In genomic region chr22:38051900-38052862, GRCh38 we compare ENCODE assay signal across 1 cellular context.
A peak's percentile ranks its signal among the peaks of the same experiment; 100 is the strongest.
TF ChIP-seq lines count a peak whose summit lies in the region.

No MANE protein-coding gene starts in this region.

TF ChIP-seq in K562, 482 proteins besides CTCF, POLR2A, EP300 and RAD21 (continued from another document and continues in another):
- TF ChIP-seq CEBPZ (IDR thresholded peaks at IDR 0.05; ENCODE audit: borderline replicate concordance, low read depth, low read length) (no peak), SP2 (IDR thresholded peaks at IDR 0.05; ENCODE audit: extremely low read depth, low read depth, low read length, poor library complexity, severe bottlenecking) (no peak), PRPF4 (IDR thresholded peaks at IDR 0.05; ENCODE audit: insufficient read depth, low read depth, low read length, poor library complexity, severe bottlenecking) (no peak), CC2D1A (IDR thresholded peaks at IDR 0.05) (no peak), ZBTB12 (CRISPR knock-in tag; IDR thresholded peaks at IDR 0.05) (no peak), RB1 (IDR thresholded peaks at IDR 0.05; ENCODE audit: low read depth) (peak; percentile 64; the same call in 1 of the 2 replicates), ZNF445 (CRISPR knock-in tag; IDR thresholded peaks at IDR 0.05; ENCODE audit: low read depth) (no peak), ATF7 (IDR thresholded peaks at IDR 0.05) (no peak), SETDB1 (IDR thresholded peaks at IDR 0.05; ENCODE audit: low read length) (no peak), ZNF324 (CRISPR knock-in tag; IDR thresholded peaks at IDR 0.05) (no peak), ZNF174 (CRISPR knock-in tag; IDR thresholded peaks at IDR 0.05) (no peak), SMC3 (conservative IDR thresholded peaks at IDR 0.05; ENCODE audit: insufficient read depth, low read depth, low read length) (peak; percentile 80), FOXA1 (IDR thresholded peaks at IDR 0.05; ENCODE audit: borderline replicate concordance) (no peak), C11orf30 (IDR thresholded peaks at IDR 0.05; ENCODE audit: low read depth) (peak; percentile 63), BDP1 (IDR thresholded peaks at IDR 0.05; ENCODE audit: insufficient read depth, insufficient read length) (no peak), ZNF280B (CRISPR knock-in tag; IDR thresholded peaks at IDR 0.05) (no peak), GTF2E2 (tag; IDR thresholded peaks at IDR 0.05) (no peak), ZFP1 (CRISPR knock-in tag; IDR thresholded peaks at IDR 0.05) (no peak), HDAC8 (tag; IDR thresholded peaks at IDR 0.05) (no peak), LCOR (CRISPR knock-in tag; IDR thresholded peaks at IDR 0.05) (no peak), ELF2 (CRISPR knock-in tag; IDR thresholded peaks at IDR 0.05) (no peak), IRF1 (CRISPR knock-in tag; IDR thresholded peaks at IDR 0.05; ENCODE audit: borderline replicate concordance) (no peak), CREB1 (IDR thresholded peaks at IDR 0.05) (no peak), CREB1 (CRISPR knock-in tag; IDR thresholded peaks at IDR 0.05) (no peak), KDM4B (IDR thresholded peaks at IDR 0.05; ENCODE audit: borderline replicate concordance in 2 of 2, low read depth in 1 of 2) (no peak), WHSC1 (IDR thresholded peaks at IDR 0.05; ENCODE audit: low read length) (no peak), ZNF830 (CRISPR knock-in tag; IDR thresholded peaks at IDR 0.05) (no peak), SMARCA4 (IDR thresholded peaks at IDR 0.05) (no peak), NUFIP1 (IDR thresholded peaks at IDR 0.05; ENCODE audit: partially characterized antibody) (no peak), CHD2 (IDR thresholded peaks at IDR 0.05; ENCODE audit: low read depth, low read length) (no peak)
- TF ChIP-seq, protein P1, sequence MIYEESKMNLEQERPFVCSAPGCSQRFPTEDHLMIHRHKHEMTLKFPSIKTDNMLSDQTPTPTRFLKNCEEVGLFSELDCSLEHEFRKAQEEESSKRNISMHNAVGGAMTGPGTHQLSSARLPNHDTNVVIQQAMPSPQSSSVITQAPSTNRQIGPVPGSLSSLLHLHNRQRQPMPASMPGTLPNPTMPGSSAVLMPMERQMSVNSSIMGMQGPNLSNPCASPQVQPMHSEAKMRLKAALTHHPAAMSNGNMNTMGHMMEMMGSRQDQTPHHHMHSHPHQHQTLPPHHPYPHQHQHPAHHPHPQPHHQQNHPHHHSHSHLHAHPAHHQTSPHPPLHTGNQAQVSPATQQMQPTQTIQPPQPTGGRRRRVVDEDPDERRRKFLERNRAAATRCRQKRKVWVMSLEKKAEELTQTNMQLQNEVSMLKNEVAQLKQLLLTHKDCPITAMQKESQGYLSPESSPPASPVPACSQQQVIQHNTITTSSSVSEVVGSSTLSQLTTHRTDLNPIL (CRISPR knock-in tag; IDR thresholded peaks at IDR 0.05), result no peak
- TF ChIP-seq, protein P2, sequence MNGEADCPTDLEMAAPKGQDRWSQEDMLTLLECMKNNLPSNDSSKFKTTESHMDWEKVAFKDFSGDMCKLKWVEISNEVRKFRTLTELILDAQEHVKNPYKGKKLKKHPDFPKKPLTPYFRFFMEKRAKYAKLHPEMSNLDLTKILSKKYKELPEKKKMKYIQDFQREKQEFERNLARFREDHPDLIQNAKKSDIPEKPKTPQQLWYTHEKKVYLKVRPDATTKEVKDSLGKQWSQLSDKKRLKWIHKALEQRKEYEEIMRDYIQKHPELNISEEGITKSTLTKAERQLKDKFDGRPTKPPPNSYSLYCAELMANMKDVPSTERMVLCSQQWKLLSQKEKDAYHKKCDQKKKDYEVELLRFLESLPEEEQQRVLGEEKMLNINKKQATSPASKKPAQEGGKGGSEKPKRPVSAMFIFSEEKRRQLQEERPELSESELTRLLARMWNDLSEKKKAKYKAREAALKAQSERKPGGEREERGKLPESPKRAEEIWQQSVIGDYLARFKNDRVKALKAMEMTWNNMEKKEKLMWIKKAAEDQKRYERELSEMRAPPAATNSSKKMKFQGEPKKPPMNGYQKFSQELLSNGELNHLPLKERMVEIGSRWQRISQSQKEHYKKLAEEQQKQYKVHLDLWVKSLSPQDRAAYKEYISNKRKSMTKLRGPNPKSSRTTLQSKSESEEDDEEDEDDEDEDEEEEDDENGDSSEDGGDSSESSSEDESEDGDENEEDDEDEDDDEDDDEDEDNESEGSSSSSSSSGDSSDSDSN (IDR thresholded peaks at IDR 0.05; ENCODE audit: borderline replicate concordance in 1 of 2, low read depth in 2 of 2, low read length in 2 of 2), result no peak
- TF ChIP-seq, protein P3, sequence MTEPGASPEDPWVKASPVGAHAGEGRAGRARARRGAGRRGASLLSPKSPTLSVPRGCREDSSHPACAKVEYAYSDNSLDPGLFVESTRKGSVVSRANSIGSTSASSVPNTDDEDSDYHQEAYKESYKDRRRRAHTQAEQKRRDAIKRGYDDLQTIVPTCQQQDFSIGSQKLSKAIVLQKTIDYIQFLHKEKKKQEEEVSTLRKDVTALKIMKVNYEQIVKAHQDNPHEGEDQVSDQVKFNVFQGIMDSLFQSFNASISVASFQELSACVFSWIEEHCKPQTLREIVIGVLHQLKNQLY (CRISPR knock-in tag; conservative IDR thresholded peaks at IDR 0.05), result no peak
- TF ChIP-seq, protein P4, sequence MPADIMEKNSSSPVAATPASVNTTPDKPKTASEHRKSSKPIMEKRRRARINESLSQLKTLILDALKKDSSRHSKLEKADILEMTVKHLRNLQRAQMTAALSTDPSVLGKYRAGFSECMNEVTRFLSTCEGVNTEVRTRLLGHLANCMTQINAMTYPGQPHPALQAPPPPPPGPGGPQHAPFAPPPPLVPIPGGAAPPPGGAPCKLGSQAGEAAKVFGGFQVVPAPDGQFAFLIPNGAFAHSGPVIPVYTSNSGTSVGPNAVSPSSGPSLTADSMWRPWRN (IDR thresholded peaks at IDR 0.05; ENCODE audit: low read depth), result no peak
- TF ChIP-seq, protein P5, sequence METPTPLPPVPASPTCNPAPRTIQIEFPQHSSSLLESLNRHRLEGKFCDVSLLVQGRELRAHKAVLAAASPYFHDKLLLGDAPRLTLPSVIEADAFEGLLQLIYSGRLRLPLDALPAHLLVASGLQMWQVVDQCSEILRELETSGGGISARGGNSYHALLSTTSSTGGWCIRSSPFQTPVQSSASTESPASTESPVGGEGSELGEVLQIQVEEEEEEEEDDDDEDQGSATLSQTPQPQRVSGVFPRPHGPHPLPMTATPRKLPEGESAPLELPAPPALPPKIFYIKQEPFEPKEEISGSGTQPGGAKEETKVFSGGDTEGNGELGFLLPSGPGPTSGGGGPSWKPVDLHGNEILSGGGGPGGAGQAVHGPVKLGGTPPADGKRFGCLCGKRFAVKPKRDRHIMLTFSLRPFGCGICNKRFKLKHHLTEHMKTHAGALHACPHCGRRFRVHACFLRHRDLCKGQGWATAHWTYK (CRISPR knock-in tag; IDR thresholded peaks at IDR 0.05), result no peak
- TF ChIP-seq, protein P6, sequence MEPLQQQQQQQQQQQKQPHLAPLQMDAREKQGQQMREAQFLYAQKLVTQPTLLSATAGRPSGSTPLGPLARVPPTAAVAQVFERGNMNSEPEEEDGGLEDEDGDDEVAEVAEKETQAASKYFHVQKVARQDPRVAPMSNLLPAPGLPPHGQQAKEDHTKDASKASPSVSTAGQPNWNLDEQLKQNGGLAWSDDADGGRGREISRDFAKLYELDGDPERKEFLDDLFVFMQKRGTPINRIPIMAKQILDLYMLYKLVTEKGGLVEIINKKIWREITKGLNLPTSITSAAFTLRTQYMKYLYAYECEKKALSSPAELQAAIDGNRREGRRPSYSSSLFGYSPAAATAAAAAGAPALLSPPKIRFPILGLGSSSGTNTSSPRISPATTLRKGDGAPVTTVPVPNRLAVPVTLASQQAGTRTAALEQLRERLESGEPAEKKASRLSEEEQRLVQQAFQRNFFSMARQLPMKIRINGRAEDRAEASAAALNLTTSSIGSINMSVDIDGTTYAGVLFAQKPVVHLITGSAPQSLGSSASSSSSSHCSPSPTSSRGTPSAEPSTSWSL (CRISPR knock-in tag; IDR thresholded peaks at IDR 0.05; ENCODE audit: borderline replicate concordance), result no peak
- TF ChIP-seq, protein P7, sequence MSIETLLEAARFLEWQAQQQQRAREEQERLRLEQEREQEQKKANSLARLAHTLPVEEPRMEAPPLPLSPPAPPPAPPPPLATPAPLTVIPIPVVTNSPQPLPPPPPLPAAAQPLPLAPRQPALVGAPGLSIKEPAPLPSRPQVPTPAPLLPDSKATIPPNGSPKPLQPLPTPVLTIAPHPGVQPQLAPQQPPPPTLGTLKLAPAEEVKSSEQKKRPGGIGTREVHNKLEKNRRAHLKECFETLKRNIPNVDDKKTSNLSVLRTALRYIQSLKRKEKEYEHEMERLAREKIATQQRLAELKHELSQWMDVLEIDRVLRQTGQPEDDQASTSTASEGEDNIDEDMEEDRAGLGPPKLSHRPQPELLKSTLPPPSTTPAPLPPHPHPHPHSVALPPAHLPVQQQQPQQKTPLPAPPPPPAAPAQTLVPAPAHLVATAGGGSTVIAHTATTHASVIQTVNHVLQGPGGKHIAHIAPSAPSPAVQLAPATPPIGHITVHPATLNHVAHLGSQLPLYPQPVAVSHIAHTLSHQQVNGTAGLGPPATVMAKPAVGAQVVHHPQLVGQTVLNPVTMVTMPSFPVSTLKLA (conservative IDR thresholded peaks at IDR 0.05), result peak; percentile 44 to 69; a peak in 3 of 4 replicates
- TF ChIP-seq, protein P8, sequence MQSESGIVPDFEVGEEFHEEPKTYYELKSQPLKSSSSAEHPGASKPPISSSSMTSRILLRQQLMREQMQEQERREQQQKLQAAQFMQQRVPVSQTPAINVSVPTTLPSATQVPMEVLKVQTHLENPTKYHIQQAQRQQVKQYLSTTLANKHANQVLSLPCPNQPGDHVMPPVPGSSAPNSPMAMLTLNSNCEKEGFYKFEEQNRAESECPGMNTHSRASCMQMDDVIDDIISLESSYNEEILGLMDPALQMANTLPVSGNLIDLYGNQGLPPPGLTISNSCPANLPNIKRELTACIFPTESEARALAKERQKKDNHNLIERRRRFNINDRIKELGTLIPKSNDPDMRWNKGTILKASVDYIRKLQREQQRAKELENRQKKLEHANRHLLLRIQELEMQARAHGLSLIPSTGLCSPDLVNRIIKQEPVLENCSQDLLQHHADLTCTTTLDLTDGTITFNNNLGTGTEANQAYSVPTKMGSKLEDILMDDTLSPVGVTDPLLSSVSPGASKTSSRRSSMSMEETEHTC (IDR thresholded peaks at IDR 0.05), result no peak
- TF ChIP-seq, protein P9, sequence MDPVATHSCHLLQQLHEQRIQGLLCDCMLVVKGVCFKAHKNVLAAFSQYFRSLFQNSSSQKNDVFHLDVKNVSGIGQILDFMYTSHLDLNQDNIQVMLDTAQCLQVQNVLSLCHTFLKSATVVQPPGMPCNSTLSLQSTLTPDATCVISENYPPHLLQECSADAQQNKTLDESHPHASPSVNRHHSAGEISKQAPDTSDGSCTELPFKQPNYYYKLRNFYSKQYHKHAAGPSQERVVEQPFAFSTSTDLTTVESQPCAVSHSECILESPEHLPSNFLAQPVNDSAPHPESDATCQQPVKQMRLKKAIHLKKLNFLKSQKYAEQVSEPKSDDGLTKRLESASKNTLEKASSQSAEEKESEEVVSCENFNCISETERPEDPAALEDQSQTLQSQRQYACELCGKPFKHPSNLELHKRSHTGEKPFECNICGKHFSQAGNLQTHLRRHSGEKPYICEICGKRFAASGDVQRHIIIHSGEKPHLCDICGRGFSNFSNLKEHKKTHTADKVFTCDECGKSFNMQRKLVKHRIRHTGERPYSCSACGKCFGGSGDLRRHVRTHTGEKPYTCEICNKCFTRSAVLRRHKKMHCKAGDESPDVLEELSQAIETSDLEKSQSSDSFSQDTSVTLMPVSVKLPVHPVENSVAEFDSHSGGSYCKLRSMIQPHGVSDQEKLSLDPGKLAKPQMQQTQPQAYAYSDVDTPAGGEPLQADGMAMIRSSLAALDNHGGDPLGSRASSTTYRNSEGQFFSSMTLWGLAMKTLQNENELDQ (CRISPR knock-in tag; IDR thresholded peaks at IDR 0.05; ENCODE audit: borderline replicate concordance), result no peak
